Comparison of ENCODE assay signal across 1 cellular context in the genomic region with DNA sequence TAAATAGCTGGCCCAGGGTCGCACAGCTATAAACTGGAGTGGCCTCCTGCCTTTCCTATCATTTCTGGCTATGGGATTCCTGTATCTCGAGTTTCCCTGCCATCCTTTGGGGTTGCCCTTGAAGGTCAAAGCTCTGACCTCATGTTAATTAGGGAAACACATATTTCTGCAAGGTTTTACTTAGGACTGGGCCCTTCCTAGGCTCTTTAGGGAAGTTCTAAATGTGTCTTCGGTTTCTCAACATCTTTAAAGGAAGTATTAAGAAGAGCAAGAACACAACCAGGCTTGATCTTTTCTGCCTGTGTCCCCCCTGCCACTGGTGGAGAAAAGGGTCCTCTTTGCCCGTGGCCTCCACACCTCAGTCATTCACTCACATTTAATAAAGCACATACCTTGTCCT.
TF ChIP-seq lines count a peak whose summit lies in the region.

No MANE protein-coding gene starts in this region.

TF ChIP-seq in GM12878, 131 proteins besides CTCF, POLR2A, EP300 and RAD21:
- TF ChIP-seq ZNF274 (IDR thresholded peaks at IDR 0.05; ENCODE audit: insufficient read depth, insufficient read length) = no peak
- no peak for TF ChIP-seq HCFC1 (IDR thresholded peaks at IDR 0.05; ENCODE audit: low read length)
- TF ChIP-seq MEF2A (IDR thresholded peaks at IDR 0.05; ENCODE audit: insufficient read depth, low read depth, low read length) = no peak
